Comparison of ENCODE assay signal across 11 cellular contexts in genomic region chr15:64694816-64695215, GRCh38.
DNase-seq lines count a peak whose midpoint lies in the region; ATAC-seq and TF ChIP-seq lines count a peak whose summit lies in the region.
"Had no signal": no experiment of that assay in that cellular context is flagged by ENCODE, and none has a peak within 500 bp of the region (broad histone marks: within the 10 kb centered on the region; RNA-seq: fewer than 3 reads in every experiment).

No MANE protein-coding gene starts in this region.

- no peak overlapping the region for H3K9ac ChIP-seq in BLaER1

- intact Hi-C loops in OCI-LY7 (cut with micrococcal nuclease; ENCODE audit: unreplicated experiment): no loop called here

- H3K27ac ChIP-seq in BLaER1 (peak overlapping the region; percentile 56; the same call in 1 of the 2 replicates), OCI-LY7 (ENCODE audit: low read depth, low read length, poor library complexity, severe bottlenecking) (no peak overlapping the region), layer of hippocampus (ENCODE audit: low read depth, low read length) (peak overlapping the region; percentile 88)

- TF ChIP-seq CTCF in OCI-LY7 (conservative IDR thresholded peaks at IDR 0.05; ENCODE audit: low read length): no peak

- POLR2A ChIA-PET in OCI-LY7 (lab: Charles Lee): interaction anchor here (0.8 to 1.8 kb wide), 3 partner anchors 10 to 33 kb away, joined by 3 to 7 read pairs (median 6); no protein-coding TSS in a partner anchor

- H3K36me3 ChIP-seq in BLaER1 (peaks cover 65% of the 10 kb centered on the region), OCI-LY7 (ENCODE audit: insufficient read depth, low read length) (peaks cover 42% of the 10 kb centered on the region)

- peak overlapping the region; percentile 67 for H3K4me2 ChIP-seq in BLaER1
- peak overlapping the region; percentile 31 for H3K4me2 ChIP-seq in OCI-LY7 (ENCODE audit: low read length)

- H2AFZ ChIP-seq in OCI-LY7 (ENCODE audit: low read length): no peak overlapping the region

- H3K27me3 ChIP-seq in BLaER1 (no peaks in the 10 kb centered on the region), layer of hippocampus (ENCODE audit: control insufficient read depth, insufficient read depth, low read length) (no peaks in the 10 kb centered on the region)

- DNase-seq in OCI-LY7 (ENCODE audit: low spot score) (no peak), putamen (ENCODE audit: low spot score) (peak; percentile 63), Kasumi-1 (lab: John Stamatoyannopoulos, UW) (no peak)
- no peak for DNase-seq in activated CD4-positive, alpha-beta T cell treated with anti-CD3 and anti-CD28 coated beads, Interleukin-2, amount 50 U/mL, for 4 hours
- DNase-seq: activated CD4-positive, CD25-positive, alpha-beta regulatory T cell treated with anti-CD3 and anti-CD28 coated beads, Interleukin-2, amount 50 U/mL, for 72 hours; NCI-H2171 treated with DMSO at 0.1 percent for 48 hours; stimulated activated CD4-positive, alpha-beta T cell treated with anti-CD3 and anti-CD28 coated beads, Interleukin-1b, Interleukin-23, amount 100 ng/mL, for 48 hours had no signal

- H3K79me2 ChIP-seq in OCI-LY7 (ENCODE audit: insufficient read depth, low read depth, low read length): peaks cover 13% of the 10 kb centered on the region; the same call in 1 of the 2 replicates

- H4K20me1 ChIP-seq in BLaER1 (peaks cover 98% of the 10 kb centered on the region), OCI-LY7 (ENCODE audit: insufficient read depth, low read length) (peaks cover 20% of the 10 kb centered on the region; the same call in 1 of the 2 replicates)

- BruUV-seq in OCI-LY7 (replicated peaks; lab: Mats Ljungman, UMichigan): no TSS peak

- CTCF ChIA-PET in OCI-LY7 (lab: Charles Lee; ENCODE audit: unreplicated experiment): no interaction called here

- ATAC-seq in HG03571 (IDR thresholded peaks at IDR 0.05; ENCODE audit: unreplicated experiment): no peak
- no peak for ATAC-seq in HG02973 (IDR thresholded peaks at IDR 0.05; ENCODE audit: unreplicated experiment)

- H3K9me3 ChIP-seq in BLaER1: no peaks in the 10 kb centered on the region
- H3K9me3 ChIP-seq in OCI-LY7 (ENCODE audit: low read length): no peaks in the 10 kb centered on the region

- H3K4me3 ChIP-seq in BLaER1 (no peak overlapping the region), OCI-LY7 (ENCODE audit: low read depth, low read length, poor library complexity, severe bottlenecking) (no peak overlapping the region)

- no peaks in the 10 kb centered on the region for H3K9me2 ChIP-seq in OCI-LY7 (ENCODE audit: insufficient read depth, low read length)

- peaks cover 56% of the 10 kb centered on the region for H3K4me1 ChIP-seq in BLaER1
- peaks cover 26% of the 10 kb centered on the region for H3K4me1 ChIP-seq in OCI-LY7 (ENCODE audit: insufficient read depth, low read length, poor library complexity, severe bottlenecking)
